ENCODE assay signal across 22 cellular contexts in the genomic region with DNA sequence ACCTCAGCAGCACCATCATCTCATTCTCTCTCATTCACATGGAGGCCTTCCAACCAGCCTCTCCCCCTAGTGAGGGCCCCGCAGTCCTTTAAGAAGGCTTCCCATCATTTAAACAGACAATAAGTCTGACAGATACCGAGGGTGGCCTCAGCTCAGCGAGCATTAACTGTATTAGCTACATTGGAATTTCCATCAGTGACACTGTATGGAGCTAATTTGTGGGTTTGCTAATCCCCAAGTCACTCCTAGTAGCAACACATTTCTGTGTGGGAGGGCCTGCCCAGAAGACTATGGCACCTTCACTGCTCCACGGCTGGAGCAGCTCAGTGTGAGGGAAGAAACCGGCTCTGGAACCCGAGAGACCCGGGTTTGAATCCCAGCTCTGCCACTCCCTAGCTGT.
DNase-seq lines count a peak whose midpoint lies in the region; ATAC-seq and TF ChIP-seq lines count a peak whose summit lies in the region.
"Had no signal": no experiment of that assay in that cellular context is flagged by ENCODE, and none has a peak within 500 bp of the region (broad histone marks: within the 10 kb centered on the region; RNA-seq: fewer than 3 reads in every experiment).

No MANE protein-coding gene starts in this region.

- H3K23ac ChIP-seq in mesendoderm (ENCODE audit: low read length) = no peak overlapping the region

- H3K9me3 ChIP-seq in Karpas-422 (ENCODE audit: low read length) (no peaks in the 10 kb centered on the region), MM.1S (replicated peaks; ENCODE audit: insufficient read depth, low read length) (no peaks in the 10 kb centered on the region)
- H3K9me3 ChIP-seq: Peyer's patch had no signal

- H3K9me2 ChIP-seq in Karpas-422 (replicated peaks; ENCODE audit: insufficient read depth, low read length) = no peaks in the 10 kb centered on the region
- H3K9me2 ChIP-seq in MM.1S (replicated peaks; ENCODE audit: insufficient read depth, low read length) = no peaks in the 10 kb centered on the region

- no peak overlapping the region for H4K8ac ChIP-seq in mesendoderm (ENCODE audit: low read depth, low read length)

- no peak for DNase-seq in Karpas-422
- peak; percentile 48 for DNase-seq in mesendoderm
- no peak for DNase-seq in stimulated activated naive B cell treated with anti-CD40 and anti-IgM and Interleukin-4, amounts not matched to agents 10 μg/mL and 1 μg/mL and 100 μg/mL, for 72 hours
- no peak for DNase-seq in SW480 (ENCODE audit: low spot score)
- no peak for DNase-seq in MM.1S
- no peak for DNase-seq in naive thymus-derived CD8-positive, alpha-beta T cell
- DNase-seq: ACHN; C1 segment of cervical spinal cord; Calu3; CD8-positive, alpha-beta T cell; DMS153; GDM1; HFFc6; NCI-H1092; NCI-H1436; NCI-H1930; NCI-H2227 treated with DMSO at 0.1 percent for 48 hours; NCI-H510A; NCI-H748 treated with DMSO at 0.1 percent for 48 hours; Peyer's patch had no signal

- H3K18ac ChIP-seq in mesendoderm (ENCODE audit: low read length) = no peak overlapping the region

- H3K27ac Mint-ChIP-seq in stimulated activated naive B cell treated with anti-CD40 and anti-IgM and Interleukin-4, amounts not matched to agents 10 μg/mL and 1 μg/mL and 100 μg/mL, for 72 hours = peak overlapping the region; percentile 47
- H3K27ac Mint-ChIP-seq in naive thymus-derived CD8-positive, alpha-beta T cell = no peak overlapping the region
- H3K27ac Mint-ChIP-seq: CD8-positive, alpha-beta T cell; HFFc6 had no signal

- H3K4me3 Mint-ChIP-seq in stimulated activated naive B cell treated with anti-CD40 and anti-IgM and Interleukin-4, amounts not matched to agents 10 μg/mL and 1 μg/mL and 100 μg/mL, for 72 hours = peak overlapping the region in 1 of 2 donors; percentile 19
- no peak overlapping the region for H3K4me3 Mint-ChIP-seq in naive thymus-derived CD8-positive, alpha-beta T cell
- H3K4me3 Mint-ChIP-seq: CD8-positive, alpha-beta T cell; HFFc6 had no signal

- no peak overlapping the region for H2AK5ac ChIP-seq in mesendoderm (ENCODE audit: low read length)

- H3K4me1 ChIP-seq in Karpas-422 (ENCODE audit: low read length) (peaks cover 43% of the 10 kb centered on the region), mesendoderm (ENCODE audit: control insufficient read depth, low read depth, low read length) (no peaks in the 10 kb centered on the region), MM.1S (ENCODE audit: low read length) (no peaks in the 10 kb centered on the region)
- H3K4me1 ChIP-seq: Peyer's patch had no signal

- POLR2A ChIA-PET in naive thymus-derived CD8-positive, alpha-beta T cell (lab: Charles Lee) = interaction anchor here (0.8 kb wide), 1 partner anchor 124 kb away, joined by 6 read pairs; no protein-coding TSS in a partner anchor

- peak; percentile 20 for ATAC-seq in GM18868 (IDR thresholded peaks at IDR 0.05; ENCODE audit: unreplicated experiment)
- ATAC-seq in stimulated activated naive B cell treated with anti-CD40 and anti-IgM and Interleukin-4, amounts not matched to agents 10 μg/mL and 1 μg/mL and 100 μg/mL, for 72 hours (replicated peaks) = no peak
- no peak for ATAC-seq in naive thymus-derived CD8-positive, alpha-beta T cell
- ATAC-seq: CD8-positive, alpha-beta T cell; K562 had no signal

- H3K27ac ChIP-seq in Karpas-422 (ENCODE audit: low read length) (peak overlapping the region; percentile 59), mesendoderm (ENCODE audit: low read depth, low read length) (no peak overlapping the region), MM.1S (ENCODE audit: low read length) (no peak overlapping the region)
- H3K27ac ChIP-seq: Peyer's patch had no signal

- no peaks in the 10 kb centered on the region for H3K79me1 ChIP-seq in mesendoderm (ENCODE audit: low read length)

- no peak overlapping the region for H3K9ac ChIP-seq in Karpas-422 (ENCODE audit: low read length)
- H3K9ac ChIP-seq in mesendoderm (ENCODE audit: low read length) = no peak overlapping the region
- H3K9ac ChIP-seq in MM.1S (ENCODE audit: low read length) = no peak overlapping the region

- H3K56ac ChIP-seq in mesendoderm (ENCODE audit: low read length) = no peak overlapping the region

- no peak overlapping the region for H3K4ac ChIP-seq in mesendoderm (ENCODE audit: low read depth, low read length)

- H3K36me3 ChIP-seq in Karpas-422 (ENCODE audit: insufficient read depth, low read length) (no peaks in the 10 kb centered on the region), mesendoderm (ENCODE audit: control insufficient read depth, insufficient read depth, low read length) (no peaks in the 10 kb centered on the region), MM.1S (replicated peaks; ENCODE audit: insufficient read depth, low read length) (no peaks in the 10 kb centered on the region)
- H3K36me3 ChIP-seq: Peyer's patch had no signal

- H3K27me3 Mint-ChIP-seq in stimulated activated naive B cell treated with anti-CD40 and anti-IgM and Interleukin-4, amounts not matched to agents 10 μg/mL and 1 μg/mL and 100 μg/mL, for 72 hours = no peaks in the 10 kb centered on the region
- no peaks in the 10 kb centered on the region for H3K27me3 Mint-ChIP-seq in naive thymus-derived CD8-positive, alpha-beta T cell

- WGBS in mesendoderm (ENCODE audit: extremely low coverage, insufficient coverage, low lambda C conversion rate) = no CpG with 5 or more reads among the region's 7 CpGs

- no peak for TF ChIP-seq CTCF in MM.1S (IDR thresholded peaks at IDR 0.05; ENCODE audit: low read length)

- peaks cover 30 to 43% of the 10 kb centered on the region in 2 donors for H3K36me3 Mint-ChIP-seq in stimulated activated naive B cell treated with anti-CD40 and anti-IgM and Interleukin-4, amounts not matched to agents 10 μg/mL and 1 μg/mL and 100 μg/mL, for 72 hours
- peaks cover 10 to 34% (median 14%) of the 10 kb centered on the region in 3 donors for H3K36me3 Mint-ChIP-seq in naive thymus-derived CD8-positive, alpha-beta T cell

- H3K4me2 ChIP-seq in Karpas-422 (ENCODE audit: low read depth, low read length, poor library complexity, severe bottlenecking) (peak overlapping the region; percentile 21), mesendoderm (ENCODE audit: low read length) (no peak overlapping the region), MM.1S (ENCODE audit: low read depth, low read length) (no peak overlapping the region)

- H3F3A ChIP-seq in MM.1S (ENCODE audit: insufficient read depth, low read length) = no peaks in the 10 kb centered on the region

- H2AFZ ChIP-seq in Karpas-422 (ENCODE audit: low read length) = no peak overlapping the region
- no peak overlapping the region for H2AFZ ChIP-seq in MM.1S (ENCODE audit: low read length)

- H3K9me3 Mint-ChIP-seq in stimulated activated naive B cell treated with anti-CD40 and anti-IgM and Interleukin-4, amounts not matched to agents 10 μg/mL and 1 μg/mL and 100 μg/mL, for 72 hours = no peaks in the 10 kb centered on the region
- no peaks in the 10 kb centered on the region for H3K9me3 Mint-ChIP-seq in naive thymus-derived CD8-positive, alpha-beta T cell
- H3K9me3 Mint-ChIP-seq: CD8-positive, alpha-beta T cell; HFFc6 had no signal

- no peak overlapping the region for H2BK120ac ChIP-seq in mesendoderm (ENCODE audit: low read depth, low read length)

- H3K27me3 ChIP-seq in Karpas-422 (ENCODE audit: low read length) = no peaks in the 10 kb centered on the region
- no peaks in the 10 kb centered on the region for H3K27me3 ChIP-seq in mesendoderm (ENCODE audit: insufficient read depth, low read length, poor library complexity)
- H3K27me3 ChIP-seq in MM.1S (replicated peaks; ENCODE audit: insufficient read depth, low read length) = no peaks in the 10 kb centered on the region
- H3K27me3 ChIP-seq: Peyer's patch had no signal

- H4K20me1 ChIP-seq in Karpas-422 (ENCODE audit: insufficient read depth, low read depth, low read length) = no peaks in the 10 kb centered on the region
- no peaks in the 10 kb centered on the region for H4K20me1 ChIP-seq in MM.1S (ENCODE audit: insufficient read depth, low read length)

- H4K5ac ChIP-seq in mesendoderm (ENCODE audit: low read length) = no peak overlapping the region

- no peak overlapping the region for H2BK5ac ChIP-seq in mesendoderm (ENCODE audit: low read length)

- H3K79me2 ChIP-seq in Karpas-422 (ENCODE audit: low read length) (peaks cover 37% of the 10 kb centered on the region), mesendoderm (ENCODE audit: control insufficient read depth, insufficient read depth, low read length) (no peaks in the 10 kb centered on the region), MM.1S (ENCODE audit: low read length) (no peaks in the 10 kb centered on the region)

- no peak overlapping the region for H2BK15ac ChIP-seq in mesendoderm (replicated peaks; ENCODE audit: low read depth)

- H3K4me3 ChIP-seq in Karpas-422 (ENCODE audit: low read length) (no peak overlapping the region), mesendoderm (ENCODE audit: low read length) (no peak overlapping the region), MM.1S (ENCODE audit: low read length) (no peak overlapping the region)
- H3K4me3 ChIP-seq: K562, Peyer's patch had no signal

- peaks cover 25 to 47% of the 10 kb centered on the region in 2 donors for H3K4me1 Mint-ChIP-seq in stimulated activated naive B cell treated with anti-CD40 and anti-IgM and Interleukin-4, amounts not matched to agents 10 μg/mL and 1 μg/mL and 100 μg/mL, for 72 hours
- H3K4me1 Mint-ChIP-seq in naive thymus-derived CD8-positive, alpha-beta T cell = peaks cover 11 to 37% (median 24%) of the 10 kb centered on the region in 4 donors
